In genomic region chr6:33851959-33852358, GRCh38 we compare ENCODE assay signal across 9 cellular contexts. TPM values are rescaled to one million over a fixed set of nuclear protein-coding genes. Genes with fewer than 3 reads are reported as not detected.
DNase-seq lines count a peak whose midpoint lies in the region; ATAC-seq and TF ChIP-seq lines count a peak whose summit lies in the region.
"Had no signal": no experiment of that assay in that cellular context is flagged by ENCODE, and none has a peak within 500 bp of the region (broad histone marks: within the 10 kb centered on the region; RNA-seq: fewer than 3 reads in every experiment).

No MANE protein-coding gene starts in this region.

- TF ChIP-seq CTCF in Peyer's patch (IDR thresholded peaks at IDR 0.05) (peak in 4 of 6 experiments; percentile 21 to 59 (median 55)), fibroblast of villous mesenchyme (IDR thresholded peaks at IDR 0.05; ENCODE audit: insufficient read depth, low read depth, low read length) (peak; percentile 59), upper lobe of right lung (IDR thresholded peaks at IDR 0.05) (peak; percentile 23), suprapubic skin (IDR thresholded peaks at IDR 0.05) (peak in 1 of 2 donors; percentile 26)

- H3K4me3 ChIP-seq in Peyer's patch (no peak overlapping the region), fibroblast of villous mesenchyme (ENCODE audit: low read depth, low read length) (no peak overlapping the region), upper lobe of right lung (no peak overlapping the region), suprapubic skin (no peak overlapping the region)

- H3K27ac ChIP-seq in Peyer's patch (no peak overlapping the region), upper lobe of right lung (no peak overlapping the region), suprapubic skin (no peak overlapping the region)

- DNase-seq in Right ventricle myocardium superior, result no peak
- no peak for DNase-seq in cardiac septum (ENCODE audit: low spot score)
- DNase-seq in Peyer's patch, result peak in 1 of 3 donors; percentile 54
- peak; percentile 43 for DNase-seq in fibroblast of villous mesenchyme (ENCODE audit: low read depth)
- DNase-seq in upper lobe of right lung, result no peak
- no peak for DNase-seq in OCI-M2 (lab: John Stamatoyannopoulos, UW; ENCODE audit: unreplicated experiment)
- DNase-seq in suprapubic skin (ENCODE audit: low spot score in 2 of 2), result no peak

- H3K36me3 ChIP-seq in Peyer's patch (no peaks in the 10 kb centered on the region), upper lobe of right lung (no peaks in the 10 kb centered on the region), suprapubic skin (no peaks in the 10 kb centered on the region)

- ATAC-seq in Right ventricle myocardium superior (ENCODE audit: poor library complexity) (peak; percentile 62), upper lobe of right lung (no peak), GM18498 (IDR thresholded peaks at IDR 0.05; ENCODE audit: unreplicated experiment) (no peak)

- H3K27me3 ChIP-seq in Peyer's patch, result no peaks in the 10 kb centered on the region
- peaks cover 6% of the 10 kb centered on the region for H3K27me3 ChIP-seq in upper lobe of right lung
- peaks cover 50% of the 10 kb centered on the region for H3K27me3 ChIP-seq in suprapubic skin

- WGBS in suprapubic skin, result 43% methylated on average over 1 of the region's 8 CpGs

- TF ChIP-seq EP300 in suprapubic skin (IDR thresholded peaks at IDR 0.05), result no peak

- no peak for TF ChIP-seq POLR2A in Peyer's patch (IDR thresholded peaks at IDR 0.05)
- TF ChIP-seq POLR2A in suprapubic skin (IDR thresholded peaks at IDR 0.05), result no peak

- intact Hi-C loops in Right ventricle myocardium superior (cut with DNase I) (no loop called here), cardiac septum (cut with DNase I) (loop anchor here (5.0 kb wide), 1 partner anchor 175 kb away; no protein-coding TSS in a partner anchor), upper lobe of right lung (cut with DNase I) (no loop called here)

- H3K4me1 ChIP-seq in Peyer's patch, result peaks cover 0 to 11% (median 5%) of the 10 kb centered on the region in 4 donors
- H3K4me1 ChIP-seq in upper lobe of right lung, result no peaks in the 10 kb centered on the region
- peaks cover 2% of the 10 kb centered on the region for H3K4me1 ChIP-seq in suprapubic skin

- H3K9me3 ChIP-seq in Peyer's patch, result no peaks in the 10 kb centered on the region
- H3K9me3 ChIP-seq in upper lobe of right lung, result no peaks in the 10 kb centered on the region
- H3K9me3 ChIP-seq in suprapubic skin, result no peaks in the 10 kb centered on the region

RNA-seq across cellular contexts. Expression of gene MLN, which starts 48.2 kb away (rescaled TPM):
- not detected for total RNA-seq in Right ventricle myocardium superior
- not detected for total RNA-seq in cardiac septum
- not detected for total RNA-seq in Peyer's patch
- total RNA-seq in fibroblast of villous mesenchyme, result not detected in 2 replicates
- not detected for total RNA-seq in upper lobe of right lung
- total RNA-seq in suprapubic skin, result not detected
- total RNA-seq: dermis microvascular lymphatic vessel endothelial cell had no signal
